In genomic region chr6:88823998-88824397, GRCh38 we compare ENCODE assay signal across 1 cellular context.
TF ChIP-seq lines count a peak whose summit lies in the region.

No MANE protein-coding gene starts in this region.

TF ChIP-seq in HepG2, 621 proteins besides CTCF, POLR2A, EP300 and RAD21 (continued from another document):
- 0 out of 2 replicates have a peak, but pooled peaks have one; percentile 42 for TF ChIP-seq ZNF644 (CRISPR knock-in tag; IDR thresholded peaks at IDR 0.05; ENCODE audit: low read depth)
- TF ChIP-seq ZNF839 (CRISPR knock-in tag; IDR thresholded peaks at IDR 0.05; ENCODE audit: borderline replicate concordance), result no peak
- TF ChIP-seq SP140L (CRISPR knock-in tag; IDR thresholded peaks at IDR 0.05; ENCODE audit: borderline replicate concordance), result no peak
- no peak for TF ChIP-seq KLF13 (CRISPR knock-in tag; IDR thresholded peaks at IDR 0.05)
- peak; percentile 73 for TF ChIP-seq TEAD3 (CRISPR knock-in tag; optimal IDR thresholded peaks at IDR 0.05; ENCODE audit: borderline replicate concordance)
- no peak for TF ChIP-seq MLXIP (CRISPR knock-in tag; IDR thresholded peaks at IDR 0.05; ENCODE audit: borderline replicate concordance)
- TF ChIP-seq AGO2 (optimal IDR thresholded peaks at IDR 0.05; ENCODE audit: low read depth, low read length), result no peak
